Comparison of ENCODE assay signal across 1 cellular context in genomic region chr14:68728342-68729106, GRCh38.
TF ChIP-seq lines count a peak whose summit lies in the region.

No MANE protein-coding gene starts in this region.

TF ChIP-seq in HepG2, 621 proteins besides CTCF, POLR2A, EP300 and RAD21 (continued from another document and continues in another):
- TF ChIP-seq CREBL2 (CRISPR knock-in tag; IDR thresholded peaks at IDR 0.05; ENCODE audit: borderline replicate concordance) (no peak), FOXO4 (CRISPR knock-in tag; conservative IDR thresholded peaks at IDR 0.05) (no peak), CAMTA2 (CRISPR knock-in tag; IDR thresholded peaks at IDR 0.05; ENCODE audit: borderline replicate concordance) (no peak), EHMT2 (IDR thresholded peaks at IDR 0.05; ENCODE audit: borderline replicate concordance, low read depth, low read length) (no peak), KLF13 (CRISPR knock-in tag; IDR thresholded peaks at IDR 0.05) (no peak), SP4 (CRISPR knock-in tag; IDR thresholded peaks at IDR 0.05) (no peak), YY1 (IDR thresholded peaks at IDR 0.05; ENCODE audit: insufficient read depth, insufficient replicate concordance, low read depth, low read length) (no peak), HMGXB3 (CRISPR knock-in tag; IDR thresholded peaks at IDR 0.05; ENCODE audit: borderline replicate concordance) (no peak), ZNF547 (CRISPR knock-in tag; IDR thresholded peaks at IDR 0.05) (no peak), TAF1 (CRISPR knock-in tag; IDR thresholded peaks at IDR 0.05) (no peak), YEATS4 (CRISPR knock-in tag; IDR thresholded peaks at IDR 0.05; ENCODE audit: borderline replicate concordance) (no peak), SRSF1 (optimal IDR thresholded peaks at IDR 0.05; ENCODE audit: low read depth, low read length) (no peak), ATM (IDR thresholded peaks at IDR 0.05; ENCODE audit: borderline replicate concordance) (no peak), MEIS1 (CRISPR knock-in tag; IDR thresholded peaks at IDR 0.05; ENCODE audit: borderline replicate concordance) (0 out of 2 replicates have a peak, but pooled peaks have one; percentile 13), ZMYM3 (CRISPR knock-in tag; IDR thresholded peaks at IDR 0.05) (peak; percentile 80; the same call in 1 of the 2 replicates), ZBTB7B (CRISPR knock-in tag; IDR thresholded peaks at IDR 0.05) (no peak), TERF1 (CRISPR knock-in tag; IDR thresholded peaks at IDR 0.05) (no peak), ATF3 (CRISPR knock-in tag; IDR thresholded peaks at IDR 0.05) (no peak), ZNF414 (CRISPR knock-in tag; IDR thresholded peaks at IDR 0.05) (no peak), FOXO1 (CRISPR knock-in tag; IDR thresholded peaks at IDR 0.05) (peak; percentile 17; the same call in 1 of the 2 replicates), ZNF354B (CRISPR knock-in tag; IDR thresholded peaks at IDR 0.05) (no peak), NCOR1 (IDR thresholded peaks at IDR 0.05; ENCODE audit: borderline replicate concordance, low read length) (peak; percentile 60; the same call in 1 of the 2 replicates), RNF219 (CRISPR knock-in tag; IDR thresholded peaks at IDR 0.05) (no peak), TAF15 (IDR thresholded peaks at IDR 0.05; ENCODE audit: low read depth, low read length, poor library complexity, severe bottlenecking) (no peak), AKNA (CRISPR knock-in tag; IDR thresholded peaks at IDR 0.05; ENCODE audit: borderline replicate concordance) (no peak), TP53 (CRISPR knock-in tag; conservative IDR thresholded peaks at IDR 0.05) (no peak), ZNF749 (CRISPR knock-in tag; IDR thresholded peaks at IDR 0.05; ENCODE audit: borderline replicate concordance) (no peak), ELF3 (CRISPR knock-in tag; IDR thresholded peaks at IDR 0.05) (peak; percentile 71), TFDP1 (CRISPR knock-in tag; IDR thresholded peaks at IDR 0.05; ENCODE audit: borderline replicate concordance) (no peak), RARG (CRISPR knock-in tag; IDR thresholded peaks at IDR 0.05; ENCODE audit: low read depth) (no peak), BATF2 (CRISPR knock-in tag; IDR thresholded peaks at IDR 0.05) (no peak), XBP1 (CRISPR knock-in tag; IDR thresholded peaks at IDR 0.05) (no peak), NFAT5 (CRISPR knock-in tag; IDR thresholded peaks at IDR 0.05) (no peak), RELA (CRISPR knock-in tag; IDR thresholded peaks at IDR 0.05) (no peak), TEAD2 (CRISPR knock-in tag; IDR thresholded peaks at IDR 0.05) (no peak), ZNF780A (CRISPR knock-in tag; IDR thresholded peaks at IDR 0.05) (no peak), SKI (IDR thresholded peaks at IDR 0.05; ENCODE audit: partially characterized antibody) (peak; percentile 92)
